In the genomic region with DNA sequence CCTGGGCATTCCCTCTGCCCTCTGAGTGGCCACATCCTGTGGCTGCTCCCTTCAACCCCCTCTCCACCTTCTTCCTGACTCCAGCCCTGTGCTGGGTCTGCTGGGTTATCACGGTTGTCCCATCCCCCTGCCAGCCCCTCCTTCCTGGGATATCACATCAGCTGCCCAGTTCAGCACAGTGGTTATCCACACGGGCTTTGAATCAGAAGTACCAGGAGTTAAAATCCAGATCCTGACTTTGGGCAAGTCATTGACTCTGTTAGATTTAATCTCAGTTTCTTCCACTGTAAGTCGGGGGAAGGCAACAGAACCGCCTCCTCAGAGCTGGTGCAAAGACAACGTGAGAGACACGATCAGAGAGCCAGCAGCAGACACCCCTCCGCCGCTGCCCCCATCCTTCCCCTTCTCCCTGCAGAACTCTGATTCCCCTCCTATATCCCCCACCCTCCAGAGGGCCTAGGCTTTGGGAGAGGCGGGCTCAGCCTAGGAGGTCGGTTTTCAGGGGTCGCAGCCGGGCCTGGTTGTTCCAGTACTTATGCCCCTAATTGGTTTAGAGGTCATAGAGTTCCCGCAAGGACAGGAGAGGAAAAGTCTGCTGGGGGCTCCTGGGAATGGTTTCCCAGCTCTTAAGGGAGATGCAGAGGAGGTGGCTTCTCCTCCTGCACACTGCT, we compare ENCODE assay signal across 19 cellular contexts. TPM values are rescaled to one million over a fixed set of nuclear protein-coding genes. Genes with fewer than 3 reads are reported as not detected.
A peak's percentile ranks its signal among the peaks of the same experiment; 100 is the strongest.
DNase-seq lines count a peak whose midpoint lies in the region; ATAC-seq and TF ChIP-seq lines count a peak whose summit lies in the region.
"Had no signal": no experiment of that assay in that cellular context is flagged by ENCODE, and none has a peak within 500 bp of the region (broad histone marks: within the 10 kb centered on the region; RNA-seq: fewer than 3 reads in every experiment).

No MANE protein-coding gene starts in this region.

- H3K9me3 ChIP-seq in BE2C (no peaks in the 10 kb centered on the region; the same call in 1 of the 2 replicates), gastroesophageal sphincter (no peaks in the 10 kb centered on the region)
- H3K9me3 ChIP-seq: SJCRH30 had no signal

- H3K9ac ChIP-seq in rectal smooth muscle tissue (ENCODE audit: low read length), result no peak overlapping the region

- H3K36me3 ChIP-seq in BE2C (no peaks in the 10 kb centered on the region), gastroesophageal sphincter (peaks cover 0 to 11% of the 10 kb centered on the region in 2 donors), rectal smooth muscle tissue (ENCODE audit: control insufficient read depth, insufficient read depth, low read length) (no peaks in the 10 kb centered on the region)
- H3K36me3 ChIP-seq: SJCRH30 had no signal

- H3K4me1 ChIP-seq in BE2C, result peaks cover 42% of the 10 kb centered on the region
- peaks cover 0 to 38% (median 10%) of the 10 kb centered on the region in 3 donors for H3K4me1 ChIP-seq in gastroesophageal sphincter
- peaks cover 10% of the 10 kb centered on the region for H3K4me1 ChIP-seq in rectal smooth muscle tissue (ENCODE audit: control insufficient read depth, insufficient read depth, low read length)
- H3K4me1 ChIP-seq: SJCRH30 had no signal

- WGBS in gastroesophageal sphincter (ENCODE audit: low coverage in 1 of 2), 2 donors, result 38% methylated on average over 2 of the region's 13 CpGs; no CpG with 5 or more reads in 1 of the 2 donors

- ATAC-seq in gastroesophageal sphincter (no peak), GM18519 (IDR thresholded peaks at IDR 0.05; ENCODE audit: low FRiP score, unreplicated experiment) (no peak)
- ATAC-seq: GM12878, PC-3 had no signal

- peak overlapping the region in 3 of 4 donors; percentile 17 to 75 (median 43) for H3K27ac ChIP-seq in gastroesophageal sphincter
- peak overlapping the region; percentile 50 for H3K27ac ChIP-seq in rectal smooth muscle tissue (ENCODE audit: low read depth, low read length)
- H3K27ac ChIP-seq: C4-2B, HL-60, RWPE1, SJCRH30 had no signal

- TF ChIP-seq POLR2A in gastroesophageal sphincter (IDR thresholded peaks at IDR 0.05), result no peak

- TF ChIP-seq EP300 in gastroesophageal sphincter (IDR thresholded peaks at IDR 0.05), result no peak

- no peak overlapping the region for H3K4me3 ChIP-seq in BE2C (ENCODE audit: low read depth, low read length)
- H3K4me3 ChIP-seq in gastroesophageal sphincter, result no peak overlapping the region
- no peak overlapping the region for H3K4me3 ChIP-seq in rectal smooth muscle tissue (ENCODE audit: low read length)
- H3K4me3 ChIP-seq: GM12878, SJCRH30 had no signal

- DNase-seq in BE2C, result peak; percentile 65
- DNase-seq in SK-N-DZ (ENCODE audit: low spot score), result peak; percentile 13
- DNase-seq in NCI-H1436 treated with DMSO at 0.1 percent for 48 hours (lab: John Stamatoyannopoulos, UW), result no peak
- no peak for DNase-seq in NCI-H1105 (lab: John Stamatoyannopoulos, UW)
- no peak for DNase-seq in SKM-1 treated with dmso at 0.1 percent for 144 hours (lab: John Stamatoyannopoulos, UW; ENCODE audit: unreplicated experiment)
- DNase-seq: DND-41, H7, NCI-H1417, NCI-H1930, NCI-H446, PC-3, SJCRH30 had no signal

- no peaks in the 10 kb centered on the region for H3K27me3 ChIP-seq in BE2C
- no peaks in the 10 kb centered on the region for H3K27me3 ChIP-seq in gastroesophageal sphincter
- H3K27me3 ChIP-seq in rectal smooth muscle tissue (ENCODE audit: control insufficient read depth, insufficient read depth, low read length), result no peaks in the 10 kb centered on the region
- H3K27me3 ChIP-seq: SJCRH30 had no signal

- TF ChIP-seq CTCF in BE2C (IDR thresholded peaks at IDR 0.05; ENCODE audit: low read depth, low read length) (no peak), gastroesophageal sphincter (IDR thresholded peaks at IDR 0.05) (no peak)

RNA-seq across cellular contexts. Expression of a gene that starts 42.5 kb away (rescaled TPM):
- 6.9 TPM for polyA plus RNA-seq in BE2C (2012; ENCODE audit: insufficient read depth, insufficient read length, low read depth)
- polyA plus RNA-seq in SK-N-DZ (2014; cell fraction: cytosol; rRNA removed), result 1.6 and 2.4 TPM in 2 replicates
- polyA plus RNA-seq in SK-N-DZ (2014; cell fraction: nucleus; rRNA removed), result 1.4 and 3.4 TPM in 2 replicates
- 10 to 100 TPM; 14.0 to 28.8 (median 16.4) TPM for total RNA-seq in gastroesophageal sphincter
- total RNA-seq: GM12878, SJCRH30 had no signal
- polyA plus RNA-seq: GM12878 had no signal

Comparison
In these comparisons a context has a peak if more than half of its experiments do, and no peak if none do; other contexts are left out.
1. DNase-seq: peak in BE2C (single experiment) and SK-N-DZ (single experiment); none in NCI-H1436 treated with DMSO at 0.1 percent for 48 hours (single experiment), NCI-H1105 (single experiment) and SKM-1 treated with dmso at 0.1 percent for 144 hours (single experiment).